ENCODE assay signal across 11 cellular contexts in the genomic region with DNA sequence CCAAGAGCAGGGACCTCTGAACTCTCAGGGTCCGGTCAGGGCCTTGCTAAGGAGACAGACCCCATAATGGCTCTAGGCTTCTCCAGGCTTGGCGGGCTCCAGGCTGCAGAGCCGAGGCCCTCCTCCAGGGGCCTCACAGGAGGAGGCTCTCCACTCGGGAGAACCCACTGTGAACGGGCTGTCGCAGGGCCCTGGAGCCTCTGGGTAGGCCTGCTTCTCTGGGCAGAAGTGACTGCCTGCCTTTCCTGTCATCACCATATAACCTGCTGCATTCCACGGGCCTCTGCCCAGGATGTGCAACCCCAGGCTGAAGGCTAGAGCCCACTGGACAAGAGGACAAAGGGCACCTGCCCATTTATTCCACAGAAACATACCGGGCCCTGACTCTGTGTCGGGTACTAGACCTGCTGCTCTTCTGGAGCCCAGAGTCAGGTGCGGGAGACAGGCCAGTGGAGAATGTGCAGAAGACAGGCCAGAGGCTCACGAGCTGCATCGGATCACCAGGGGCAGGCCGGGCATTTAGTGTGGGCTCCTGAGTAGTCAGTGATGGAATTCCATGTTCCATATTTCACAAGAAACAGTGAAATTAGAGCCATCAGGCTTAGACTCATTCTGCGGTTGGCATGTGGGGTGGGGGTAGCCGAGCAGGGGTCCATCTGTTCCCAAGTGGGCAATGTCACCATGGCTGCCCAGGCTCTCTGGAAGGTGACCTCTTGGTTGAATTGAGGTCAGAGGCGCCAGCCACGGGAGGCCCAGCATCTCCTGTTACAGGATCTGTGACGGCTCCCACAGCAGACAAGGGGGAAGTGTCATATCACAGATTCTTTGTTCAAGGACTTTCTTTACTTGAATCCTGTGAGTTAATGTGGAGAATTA.
DNase-seq lines count a peak whose midpoint lies in the region; ATAC-seq and TF ChIP-seq lines count a peak whose summit lies in the region.
"Had no signal": no experiment of that assay in that cellular context is flagged by ENCODE, and none has a peak within 500 bp of the region (broad histone marks: within the 10 kb centered on the region; RNA-seq: fewer than 3 reads in every experiment).

No MANE protein-coding gene starts in this region.

- peaks cover 0 to 100% (median 99%) of the 10 kb centered on the region in 11 experiments; a peak in 19 of 22 replicates for H4K20me1 ChIP-seq in BLaER1 treated with 17β-estradiol and CSF1 and Interleukin-3, amounts not matched to agents 10 nM and 100 nM

- H3K4me3 Mint-ChIP-seq in natural killer cell = peak overlapping the region; percentile 70

- H3K9me3 ChIP-seq in BLaER1 treated with 17β-estradiol and CSF1 and Interleukin-3, amounts not matched to agents 10 nM and 100 nM (replicated peaks in 1 of 11) = peaks cover 0 to 11% (median 5%) of the 10 kb centered on the region in 11 experiments; a peak in 6 of 22 replicates
- H3K9me3 ChIP-seq: left lung, right lobe of liver had no signal

- ATAC-seq in HG03139 (IDR thresholded peaks at IDR 0.05; ENCODE audit: unreplicated experiment) (peak; percentile 5), natural killer cell (no peak)
- ATAC-seq: left lung had no signal

- peak overlapping the region; percentile 72 to 84 for H3K27ac Mint-ChIP-seq in natural killer cell

- no peaks in the 10 kb centered on the region for H3K36me3 Mint-ChIP-seq in natural killer cell

- peak overlapping the region; percentile 82 to 97 (median 93) for H3K4me2 ChIP-seq in BLaER1 treated with 17β-estradiol and CSF1 and Interleukin-3, amounts not matched to agents 10 nM and 100 nM

- no peaks in the 10 kb centered on the region for H3K9me3 Mint-ChIP-seq in natural killer cell

- intact Hi-C loops in natural killer cell (cut with micrococcal nuclease) = loop anchor here (5.0 kb wide), 2 partner anchors 222 to 422 kb away; a partner anchor contains a TSS

- H3K27me3 Mint-ChIP-seq in natural killer cell (ENCODE audit: low read depth in 2 of 2) = no peaks in the 10 kb centered on the region

- peaks cover 70 to 98% (median 87%) of the 10 kb centered on the region in 10 experiments for H3K4me1 ChIP-seq in BLaER1 treated with 17β-estradiol and CSF1 and Interleukin-3, amounts not matched to agents 10 nM and 100 nM
- H3K4me1 ChIP-seq: right lobe of liver had no signal

- peaks cover 0 to 40% (median 21%) of the 10 kb centered on the region in 11 experiments; a peak in 17 of 22 replicates for H3K36me3 ChIP-seq in BLaER1 treated with 17β-estradiol and CSF1 and Interleukin-3, amounts not matched to agents 10 nM and 100 nM
- H3K36me3 ChIP-seq: left lung, right lobe of liver had no signal

- peak overlapping the region in 8 of 10 experiments; percentile 9 to 48 (median 32); a peak in 9 of 20 replicates for H3K4me3 ChIP-seq in BLaER1 treated with 17β-estradiol and CSF1 and Interleukin-3, amounts not matched to agents 10 nM and 100 nM
- no peak overlapping the region for H3K4me3 ChIP-seq in choroid plexus epithelial cell (ENCODE audit: low read depth, low read length)
- H3K4me3 ChIP-seq: left lung, right lobe of liver had no signal

- TF ChIP-seq CTCF in choroid plexus epithelial cell (conservative IDR thresholded peaks at IDR 0.05; ENCODE audit: low read depth, low read length) (peak; percentile 28), natural killer cell (IDR thresholded peaks at IDR 0.05) (no peak)

- peaks cover 29 to 32% of the 10 kb centered on the region in 2 donors for H3K4me1 Mint-ChIP-seq in natural killer cell

- no peaks in the 10 kb centered on the region for H3K27me3 ChIP-seq in BLaER1 treated with 17β-estradiol and CSF1 and Interleukin-3, amounts not matched to agents 10 nM and 100 nM
- H3K27me3 ChIP-seq: left lung, right lobe of liver had no signal

- no peak for DNase-seq in choroid plexus epithelial cell (ENCODE audit: low read depth)
- no peak for DNase-seq in natural killer cell
- no peak for DNase-seq in NCI-H510A treated with DMSO at 0.1 percent for 48 hours (lab: John Stamatoyannopoulos, UW)
- no peak for DNase-seq in 8988T
- no peak for DNase-seq in activated effector memory CD4-positive, alpha-beta T cell treated with Interleukin-2 at 50 U/mL for 16 hours
- DNase-seq in Ammon's horn (ENCODE audit: low spot score) = no peak
- DNase-seq: left lung, NCI-H774 had no signal

- peak overlapping the region in 9 of 11 experiments; percentile 5 to 70 (median 58); a peak in 16 of 22 replicates for H3K9ac ChIP-seq in BLaER1 treated with 17β-estradiol and CSF1 and Interleukin-3, amounts not matched to agents 10 nM and 100 nM

- peak overlapping the region in 10 of 11 experiments; percentile 7 to 82 (median 66); a peak in 19 of 22 replicates for H3K27ac ChIP-seq in BLaER1 treated with 17β-estradiol and CSF1 and Interleukin-3, amounts not matched to agents 10 nM and 100 nM
- H3K27ac ChIP-seq: right lobe of liver had no signal
